Comparison of ENCODE assay signal across 25 cellular contexts in the genomic region with DNA sequence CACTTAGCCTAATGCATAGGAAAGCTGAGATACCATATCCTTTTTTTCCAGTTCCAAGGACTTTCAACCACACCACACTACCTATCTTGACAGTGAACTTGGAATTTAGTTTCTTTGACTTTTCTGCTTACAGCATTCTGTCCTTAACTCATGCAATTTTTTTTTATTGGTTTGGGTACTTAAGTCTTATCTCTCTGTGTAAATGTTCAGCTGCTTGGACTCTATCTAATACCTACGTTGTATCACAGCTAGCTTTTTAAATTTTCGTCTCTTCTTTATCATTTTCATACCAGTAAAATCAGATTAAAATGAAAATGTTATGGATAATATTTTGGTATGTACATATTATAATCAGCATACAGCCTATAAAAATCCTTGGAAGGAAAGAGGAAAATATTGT.
DNase-seq lines count a peak whose midpoint lies in the region; ATAC-seq, FAIRE-seq and TF ChIP-seq lines count a peak whose summit lies in the region.
"Had no signal": no experiment of that assay in that cellular context is flagged by ENCODE, and none has a peak within 500 bp of the region (broad histone marks: within the 10 kb centered on the region; RNA-seq: fewer than 3 reads in every experiment).

No MANE protein-coding gene starts in this region.

- no peak overlapping the region for H2AK5ac ChIP-seq in trophoblast cell (ENCODE audit: low read length)

- H2BK12ac ChIP-seq in trophoblast cell (ENCODE audit: low read length) = no peak overlapping the region

- H3K36me3 ChIP-seq in HEK293 (ENCODE audit: control insufficient read depth in 2 of 2, insufficient read depth in 1 of 2, low read length in 2 of 2) = no peaks in the 10 kb centered on the region
- no peaks in the 10 kb centered on the region for H3K36me3 ChIP-seq in GM12878 (ENCODE audit: control insufficient read depth in 2 of 2, insufficient read depth in 2 of 2, low read length in 1 of 2)
- no peaks in the 10 kb centered on the region for H3K36me3 ChIP-seq in trophoblast cell (ENCODE audit: control insufficient read depth in 1 of 2, insufficient read depth in 2 of 2, low read length in 2 of 2)
- H3K36me3 ChIP-seq: BE2C; BLaER1 treated with 17β-estradiol and CSF1 and Interleukin-3, amounts not matched to agents 10 nM and 100 nM had no signal

- peak; percentile 7 for FAIRE-seq in GM12878 (lab: Jason Lieb, UNC)
- FAIRE-seq: A549, D721Med, GM19239 had no signal

- POLR2A ChIA-PET in HEK293 (lab: Yijun Ruan, JAX) (no interaction called here), GM12878 (lab: Charles Lee) (no interaction called here)

- RAD21 ChIA-PET in GM12878 (lab: Charles Lee; ENCODE audit: unreplicated experiment) = no interaction called here

- intact Hi-C loops in GM12878 (cut with micrococcal nuclease; ENCODE audit: unreplicated experiment) = no loop called here
- intact Hi-C loops in left colon (cut with DNase I, micrococcal nuclease) = no loop called here

- no peaks in the 10 kb centered on the region for H3K79me2 ChIP-seq in GM12878 (ENCODE audit: control insufficient read depth, insufficient read depth, low read length)
- H3K79me2 ChIP-seq in trophoblast cell (ENCODE audit: control insufficient read depth, insufficient read depth, low read length, poor library complexity) = no peaks in the 10 kb centered on the region

- H3K9ac ChIP-seq in GM12878 (ENCODE audit: control insufficient read depth, insufficient read depth, low read length) = no peak overlapping the region
- no peak overlapping the region for H3K9ac ChIP-seq in trophoblast cell (ENCODE audit: low read length)
- H3K9ac ChIP-seq: BLaER1 treated with 17β-estradiol and CSF1 and Interleukin-3, amounts not matched to agents 10 nM and 100 nM had no signal

- H3K4ac ChIP-seq in trophoblast cell (ENCODE audit: low read depth, low read length) = no peak overlapping the region

- H3K79me1 ChIP-seq in trophoblast cell (ENCODE audit: low read length) = peaks cover 31% of the 10 kb centered on the region

- no peak overlapping the region for H2BK5ac ChIP-seq in trophoblast cell (ENCODE audit: low read depth, low read length, poor library complexity)

- in situ Hi-C loops in GM12878 (cut with MboI) = no loop called here

- no peak overlapping the region for H2BK120ac ChIP-seq in trophoblast cell (ENCODE audit: insufficient read depth, low read length, poor library complexity)

- SMC1A ChIA-PET in GM12878 (lab: Charles Lee; ENCODE audit: uncharacterized antibody, unreplicated experiment) = no interaction called here

- H3K9me3 ChIP-seq in HEK293 (ENCODE audit: control insufficient read depth, insufficient read depth, low read depth, low read length) (no peaks in the 10 kb centered on the region), GM12878 (replicated peaks; ENCODE audit: control insufficient read depth, insufficient read depth, low read length) (no peaks in the 10 kb centered on the region), trophoblast cell (ENCODE audit: insufficient read depth, low read depth, low read length) (no peaks in the 10 kb centered on the region)
- H3K9me3 ChIP-seq: A549; BE2C; BLaER1 treated with 17β-estradiol and CSF1 and Interleukin-3, amounts not matched to agents 10 nM and 100 nM had no signal

- DNase-seq in GM12878 (ENCODE audit: low read depth, low spot score) (no peak), left colon (no peak), trophoblast cell (no peak), NCI-H2107 (lab: John Stamatoyannopoulos, UW) (no peak), NCI-H1436 treated with DMSO at 0.1 percent for 48 hours (lab: John Stamatoyannopoulos, UW) (no peak)
- DNase-seq in activated naive CD4-positive, alpha-beta T cell (lab: John Stamatoyannopoulos, UW) = no peak
- DNase-seq: 8988T; ACHN; AML-193; BE2C; CD4-positive, alpha-beta T cell; CD8-positive, alpha-beta memory T cell; DMS 273 treated with DMSO at 0.1 percent for 48 hours; DMS53; DMS79 treated with DMSO at 0.1 percent for 48 hours; GF-D8; H9; HFFc6 had no signal

- H3K27ac ChIP-seq in HEK293 (ENCODE audit: extremely low read depth, low read depth, low read length) (no peak overlapping the region), GM12878 (ENCODE audit: control insufficient read depth, insufficient read depth) (no peak overlapping the region), trophoblast cell (ENCODE audit: low read depth, low read length) (no peak overlapping the region)
- H3K27ac ChIP-seq: BLaER1 treated with 17β-estradiol and CSF1 and Interleukin-3, amounts not matched to agents 10 nM and 100 nM had no signal

- H4K91ac ChIP-seq in trophoblast cell (ENCODE audit: low read depth, low read length) = peak overlapping the region; percentile 57

- H4K8ac ChIP-seq in trophoblast cell (ENCODE audit: low read depth, low read length) = no peak overlapping the region

- no TSS peak for BruUV-seq in GM12878 (replicated peaks; lab: Mats Ljungman, UMichigan)

- H3K4me1 ChIP-seq in HEK293 (ENCODE audit: control insufficient read depth, insufficient read depth, low read length) (peaks cover 15% of the 10 kb centered on the region), GM12878 (ENCODE audit: control insufficient read depth, insufficient read depth, low read length) (no peaks in the 10 kb centered on the region), trophoblast cell (ENCODE audit: control insufficient read depth in 1 of 2, insufficient read depth in 2 of 2, low read length in 2 of 2) (peaks cover 14 to 25% of the 10 kb centered on the region in 2 experiments)
- H3K4me1 ChIP-seq: BE2C had no signal

- TF ChIP-seq RAD21 in GM12878 (IDR thresholded peaks at IDR 0.05; ENCODE audit: insufficient read depth, low read depth, low read length) = no peak

- H2AFZ ChIP-seq in GM12878 (ENCODE audit: control insufficient read depth, low read depth, low read length) = no peak overlapping the region
- no peak overlapping the region for H2AFZ ChIP-seq in trophoblast cell (ENCODE audit: insufficient read depth, low read length, poor library complexity)
- H2AFZ ChIP-seq: GM23338 had no signal

- WGBS in GM12878 (ENCODE audit: insufficient coverage, insufficient replicate concordance, low lambda C conversion rate, missing lambda C conversion rate) = 0% methylated on average over 2 of the region's 2 CpGs
- WGBS in trophoblast cell (ENCODE audit: extremely low coverage, insufficient coverage, insufficient read length) = no CpG with 5 or more reads among the region's 2 CpGs

- no peak overlapping the region for H3K4me2 ChIP-seq in GM12878 (ENCODE audit: control insufficient read depth, insufficient read depth)
- no peak overlapping the region for H3K4me2 ChIP-seq in trophoblast cell (ENCODE audit: low read length)
- H3K4me2 ChIP-seq: A549, GM23338 had no signal

- TF ChIP-seq EP300 in GM12878 (IDR thresholded peaks at IDR 0.05; ENCODE audit: borderline replicate concordance in 1 of 2, control insufficient read depth in 1 of 2, low read depth in 2 of 2, low read length in 2 of 2) = no peak

- H3K27me3 ChIP-seq in GM12878 (replicated peaks in 1 of 2; ENCODE audit: control insufficient read depth in 2 of 2, insufficient read depth in 2 of 2, low read length in 1 of 2) (peaks cover 0 to 6% of the 10 kb centered on the region in 2 experiments; a peak in 3 of 4 replicates), trophoblast cell (ENCODE audit: insufficient read depth, low read length) (no peaks in the 10 kb centered on the region)
- H3K27me3 ChIP-seq: BE2C; BLaER1 treated with 17β-estradiol and CSF1 and Interleukin-3, amounts not matched to agents 10 nM and 100 nM had no signal

- H3K23ac ChIP-seq in trophoblast cell (ENCODE audit: low read length) = no peak overlapping the region

- ATAC-seq in GM12878 (no peak), left colon (peak; percentile 53)
- ATAC-seq: A549, GM23338, HCT116 had no signal

- H3K4me3 ChIP-seq in HEK293 (ENCODE audit: low read depth, low read length) (no peak overlapping the region), GM12878 (no peak overlapping the region), trophoblast cell (ENCODE audit: low read depth, low read length) (no peak overlapping the region)
- H3K4me3 ChIP-seq: A549; BLaER1 treated with 17β-estradiol and CSF1 and Interleukin-3, amounts not matched to agents 10 nM and 100 nM; GM23338 had no signal

- TF ChIP-seq POLR2A in GM12878 (IDR thresholded peaks at IDR 0.05; ENCODE audit: low read depth, low read length) = no peak

- TF ChIP-seq CTCF in HEK293 (tag by site-specific recombination; IDR thresholded peaks at IDR 0.05) = no peak
- TF ChIP-seq CTCF in GM12878 (IDR thresholded peaks at IDR 0.05 in 2 of 3, conservative IDR thresholded peaks at IDR 0.05 in 1 of 3; ENCODE audit: control insufficient read depth in 2 of 3, extremely low read depth in 1 of 3, insufficient read depth in 1 of 3, low read depth in 3 of 3, low read length in 3 of 3) = no peak

- no peak overlapping the region for H4K12ac ChIP-seq in trophoblast cell (ENCODE audit: low read depth, low read length)

- H3K14ac ChIP-seq in trophoblast cell (ENCODE audit: low read length) = no peak overlapping the region

- no peaks in the 10 kb centered on the region for H4K20me1 ChIP-seq in GM12878 (ENCODE audit: control insufficient read depth, insufficient read depth)
- H4K20me1 ChIP-seq: BLaER1 treated with 17β-estradiol and CSF1 and Interleukin-3, amounts not matched to agents 10 nM and 100 nM had no signal

- CTCF ChIA-PET in HEK293 (lab: Yijun Ruan, JAX) (interaction anchor here (0.7 to 1.3 kb wide), 2 partner anchors 51 to 161 kb away, joined by 3 to 4 read pairs; no protein-coding TSS in a partner anchor), GM12878 (lab: Yijun Ruan, JAX) (no interaction called here)

- H3K18ac ChIP-seq in trophoblast cell (ENCODE audit: low read length) = no peak overlapping the region

TF ChIP-seq in HEK293, 187 proteins besides CTCF, POLR2A, EP300 and RAD21 (continues in another document):
- TF ChIP-seq ZNF133 (tag by site-specific recombination; IDR thresholded peaks at IDR 0.05) = peak; percentile 30; the same call in 1 of the 2 replicates

TF ChIP-seq in GM12878, 131 proteins besides CTCF, POLR2A, EP300 and RAD21:
- TF ChIP-seq CEBPB (IDR thresholded peaks at IDR 0.05; ENCODE audit: borderline replicate concordance in 1 of 2, low read depth in 2 of 2, low read length in 2 of 2) = no peak
- no peak for TF ChIP-seq RB1 (IDR thresholded peaks at IDR 0.05; ENCODE audit: borderline replicate concordance)
- TF ChIP-seq, protein P1, sequence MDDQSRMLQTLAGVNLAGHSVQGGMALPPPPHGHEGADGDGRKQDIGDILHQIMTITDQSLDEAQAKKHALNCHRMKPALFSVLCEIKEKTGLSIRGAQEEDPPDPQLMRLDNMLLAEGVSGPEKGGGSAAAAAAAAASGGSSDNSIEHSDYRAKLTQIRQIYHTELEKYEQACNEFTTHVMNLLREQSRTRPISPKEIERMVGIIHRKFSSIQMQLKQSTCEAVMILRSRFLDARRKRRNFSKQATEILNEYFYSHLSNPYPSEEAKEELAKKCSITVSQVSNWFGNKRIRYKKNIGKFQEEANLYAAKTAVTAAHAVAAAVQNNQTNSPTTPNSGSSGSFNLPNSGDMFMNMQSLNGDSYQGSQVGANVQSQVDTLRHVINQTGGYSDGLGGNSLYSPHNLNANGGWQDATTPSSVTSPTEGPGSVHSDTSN (IDR thresholded peaks at IDR 0.05; ENCODE audit: insufficient replicate concordance, low read depth, low read length) = no peak
- TF ChIP-seq ASH2L (IDR thresholded peaks at IDR 0.05; ENCODE audit: borderline replicate concordance, low read depth) = no peak
- no peak for TF ChIP-seq SUZ12 (IDR thresholded peaks at IDR 0.05; ENCODE audit: unreplicated experiment)
